In the genomic region with DNA sequence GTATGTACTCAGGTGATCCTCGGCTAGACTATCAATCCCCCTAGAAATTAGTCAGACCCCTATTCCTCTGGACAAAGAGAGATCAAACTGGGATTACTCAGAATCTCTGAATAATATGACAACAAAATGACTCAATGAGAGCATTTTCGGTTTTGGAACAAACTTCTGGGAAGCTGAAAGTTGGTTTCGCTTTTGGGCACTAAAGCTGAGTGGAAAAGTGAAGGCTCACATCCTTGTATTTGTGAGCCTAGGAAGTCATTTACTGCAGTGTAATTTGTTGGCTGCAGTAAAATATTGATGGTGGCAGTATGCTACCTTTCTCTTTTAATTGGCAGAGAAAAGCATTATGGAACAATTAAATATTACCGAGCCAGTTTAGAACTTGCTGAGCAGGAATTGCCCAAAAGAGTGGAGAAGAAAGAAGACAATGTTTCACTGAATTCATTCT, we compare ENCODE assay signal across 13 cellular contexts.
A peak's percentile ranks its signal among the peaks of the same experiment; 100 is the strongest.
DNase-seq lines count a peak whose midpoint lies in the region; ATAC-seq and TF ChIP-seq lines count a peak whose summit lies in the region.
"Had no signal": no experiment of that assay in that cellular context is flagged by ENCODE, and none has a peak within 500 bp of the region (broad histone marks: within the 10 kb centered on the region; RNA-seq: fewer than 3 reads in every experiment).

No MANE protein-coding gene starts in this region.

- H3K27me3 ChIP-seq in MG63 (no peaks in the 10 kb centered on the region), brain microvascular endothelial cell (replicated peaks) (no peaks in the 10 kb centered on the region)
- H3K27me3 ChIP-seq: tibial nerve had no signal

- no peak for DNase-seq in MG63
- DNase-seq in brain microvascular endothelial cell: no peak
- no peak for DNase-seq in left colon
- DNase-seq in posterior vena cava (ENCODE audit: low spot score): no peak
- DNase-seq in SHP77 (lab: John Stamatoyannopoulos, UW): no peak
- no peak for DNase-seq in stimulated activated naive CD8-positive, alpha-beta T cell treated with anti-CD3 and anti-CD28 coated beads, Interleukin-15, Interleukin-2, amounts not matched to agents 100 U/mL and 50 U/mL, for 24 hours
- no peak for DNase-seq in LoVo (ENCODE audit: low spot score)
- DNase-seq: activated CD4-positive, alpha-beta T cell treated with anti-CD3 and anti-CD28 coated beads, Interleukin-2, amount 10 ng/mL, durations not matched to agents 7 days and 5 days; activated effector memory CD4-positive, alpha-beta T cell treated with anti-CD3 and anti-CD28 coated beads, Interleukin-2, amount 50 U/mL, for 16 hours; naive thymus-derived CD8-positive, alpha-beta T cell had no signal

- in situ Hi-C loops in brain microvascular endothelial cell (cut with HindIII; ENCODE audit: low pct_ligation_motif_present, low sequenced_read_pairs): no loop called here

- H3K9me3 ChIP-seq in MG63: no peaks in the 10 kb centered on the region
- H3K9me3 ChIP-seq: tibial nerve had no signal

- H3K36me3 ChIP-seq in MG63 (no peaks in the 10 kb centered on the region), brain microvascular endothelial cell (replicated peaks) (no peaks in the 10 kb centered on the region)
- H3K36me3 ChIP-seq: tibial nerve had no signal

- TF ChIP-seq CTCF in 22Rv1 (IDR thresholded peaks at IDR 0.05) (no peak), brain microvascular endothelial cell (IDR thresholded peaks at IDR 0.05; ENCODE audit: low read depth, low read length, missing control alignments) (no peak)

- peak overlapping the region; percentile 31 for H3K4me3 ChIP-seq in MG63
- H3K4me3 ChIP-seq in brain microvascular endothelial cell (ENCODE audit: low read depth, low read length): no peak overlapping the region
- H3K4me3 ChIP-seq: smooth muscle cell, tibial nerve had no signal

- ATAC-seq in left colon: peak; percentile 84
- no peak for ATAC-seq in stimulated activated naive CD8-positive, alpha-beta T cell treated with anti-CD3 and anti-CD28 coated beads, Interleukin-15, Interleukin-2, amounts not matched to agents 100 U/mL and 50 U/mL, for 24 hours
- ATAC-seq: naive thymus-derived CD8-positive, alpha-beta T cell had no signal

- intact Hi-C loops in left colon (cut with DNase I, micrococcal nuclease) (no loop called here), posterior vena cava (cut with DNase I) (no loop called here)

- H3K27ac ChIP-seq in 22Rv1 (peak overlapping the region; percentile 33), brain microvascular endothelial cell (peak overlapping the region; percentile 69)
- H3K27ac ChIP-seq: tibial nerve had no signal
